In the genomic region with DNA sequence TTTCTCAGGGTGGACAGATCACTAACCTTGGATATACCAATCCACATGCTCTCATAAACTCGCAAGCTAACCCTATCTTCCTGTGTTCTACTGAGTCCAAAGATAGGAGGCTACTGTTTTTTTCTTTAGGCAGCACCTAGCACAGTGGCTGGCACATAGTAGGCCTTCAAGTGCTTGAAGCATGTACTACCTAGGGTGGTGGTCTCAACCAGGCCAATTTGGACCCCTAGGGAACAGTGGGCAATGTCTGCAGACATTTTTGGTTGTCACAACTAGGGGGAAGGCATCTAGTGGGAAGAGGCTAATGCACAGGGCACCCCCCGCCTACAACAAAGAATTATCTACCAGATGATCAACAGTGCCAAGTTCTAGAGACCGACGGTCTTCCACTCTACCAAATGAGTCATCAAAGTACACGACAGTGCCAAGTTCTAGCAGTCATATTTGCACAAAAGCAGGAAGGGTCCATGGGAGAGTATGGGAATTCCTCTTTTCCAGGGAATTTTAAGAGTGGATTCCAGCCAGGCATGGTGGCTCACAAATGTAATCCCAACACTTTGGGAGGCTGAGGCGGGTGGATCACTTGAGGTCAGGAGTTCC, we compare ENCODE assay signal across 1 cellular context.
TF ChIP-seq lines count a peak whose summit lies in the region.

No MANE protein-coding gene starts in this region.

TF ChIP-seq in HepG2, 621 proteins besides CTCF, POLR2A, EP300 and RAD21 (continued from another document and continues in another):
- no peak for TF ChIP-seq NR2F6 (IDR thresholded peaks at IDR 0.05)
- peak; percentile 34; the same call in 1 of the 2 replicates for TF ChIP-seq NR2F6 (CRISPR knock-in tag; IDR thresholded peaks at IDR 0.05)
- no peak for TF ChIP-seq ZNF607 (CRISPR knock-in tag; IDR thresholded peaks at IDR 0.05; ENCODE audit: borderline replicate concordance)
- TF ChIP-seq ZNF792 (CRISPR knock-in tag; IDR thresholded peaks at IDR 0.05) = 0 out of 2 replicates have a peak, but pooled peaks have one; percentile 23
- TF ChIP-seq FOXA3 (CRISPR knock-in tag; IDR thresholded peaks at IDR 0.05) = peak; percentile 70
- TF ChIP-seq, protein P1, sequence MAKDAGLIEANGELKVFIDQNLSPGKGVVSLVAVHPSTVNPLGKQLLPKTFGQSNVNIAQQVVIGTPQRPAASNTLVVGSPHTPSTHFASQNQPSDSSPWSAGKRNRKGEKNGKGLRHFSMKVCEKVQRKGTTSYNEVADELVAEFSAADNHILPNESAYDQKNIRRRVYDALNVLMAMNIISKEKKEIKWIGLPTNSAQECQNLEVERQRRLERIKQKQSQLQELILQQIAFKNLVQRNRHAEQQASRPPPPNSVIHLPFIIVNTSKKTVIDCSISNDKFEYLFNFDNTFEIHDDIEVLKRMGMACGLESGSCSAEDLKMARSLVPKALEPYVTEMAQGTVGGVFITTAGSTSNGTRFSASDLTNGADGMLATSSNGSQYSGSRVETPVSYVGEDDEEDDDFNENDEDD (CRISPR knock-in tag; IDR thresholded peaks at IDR 0.05; ENCODE audit: borderline replicate concordance) = peak; percentile 23; the same call in 1 of the 2 replicates
- TF ChIP-seq KDM3A (CRISPR knock-in tag; IDR thresholded peaks at IDR 0.05; ENCODE audit: low read depth) = 0 out of 2 replicates have a peak, but pooled peaks have one; percentile 25
- no peak for TF ChIP-seq ETV6 (CRISPR knock-in tag; conservative IDR thresholded peaks at IDR 0.05)
- TF ChIP-seq ZNF281 (CRISPR knock-in tag; IDR thresholded peaks at IDR 0.05; ENCODE audit: borderline replicate concordance) = peak; percentile 14; the same call in 1 of the 2 replicates
- peak; percentile 75 for TF ChIP-seq RARA (CRISPR knock-in tag; IDR thresholded peaks at IDR 0.05)
- TF ChIP-seq MEIS2 (CRISPR knock-in tag; IDR thresholded peaks at IDR 0.05) = no peak
- TF ChIP-seq GATAD2A (CRISPR knock-in tag; IDR thresholded peaks at IDR 0.05) = peak; percentile 87
- TF ChIP-seq ELF3 (CRISPR knock-in tag; IDR thresholded peaks at IDR 0.05) = peak; percentile 62; the same call in 1 of the 2 replicates
- TF ChIP-seq, protein P2, sequence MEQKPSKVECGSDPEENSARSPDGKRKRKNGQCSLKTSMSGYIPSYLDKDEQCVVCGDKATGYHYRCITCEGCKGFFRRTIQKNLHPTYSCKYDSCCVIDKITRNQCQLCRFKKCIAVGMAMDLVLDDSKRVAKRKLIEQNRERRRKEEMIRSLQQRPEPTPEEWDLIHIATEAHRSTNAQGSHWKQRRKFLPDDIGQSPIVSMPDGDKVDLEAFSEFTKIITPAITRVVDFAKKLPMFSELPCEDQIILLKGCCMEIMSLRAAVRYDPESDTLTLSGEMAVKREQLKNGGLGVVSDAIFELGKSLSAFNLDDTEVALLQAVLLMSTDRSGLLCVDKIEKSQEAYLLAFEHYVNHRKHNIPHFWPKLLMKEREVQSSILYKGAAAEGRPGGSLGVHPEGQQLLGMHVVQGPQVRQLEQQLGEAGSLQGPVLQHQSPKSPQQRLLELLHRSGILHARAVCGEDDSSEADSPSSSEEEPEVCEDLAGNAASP (CRISPR knock-in tag; IDR thresholded peaks at IDR 0.05; ENCODE audit: borderline replicate concordance) = peak; percentile 22; the same call in 1 of the 2 replicates
- TF ChIP-seq CREB1 (IDR thresholded peaks at IDR 0.05) = no peak
- TF ChIP-seq CREB1 (CRISPR knock-in tag; IDR thresholded peaks at IDR 0.05) = peak; percentile 27; the same call in 1 of the 2 replicates
- TF ChIP-seq BCL6 (CRISPR knock-in tag; IDR thresholded peaks at IDR 0.05) = peak; percentile 80
- peak; percentile 81 for TF ChIP-seq ATF3 (CRISPR knock-in tag; IDR thresholded peaks at IDR 0.05)
- TF ChIP-seq, protein P3, sequence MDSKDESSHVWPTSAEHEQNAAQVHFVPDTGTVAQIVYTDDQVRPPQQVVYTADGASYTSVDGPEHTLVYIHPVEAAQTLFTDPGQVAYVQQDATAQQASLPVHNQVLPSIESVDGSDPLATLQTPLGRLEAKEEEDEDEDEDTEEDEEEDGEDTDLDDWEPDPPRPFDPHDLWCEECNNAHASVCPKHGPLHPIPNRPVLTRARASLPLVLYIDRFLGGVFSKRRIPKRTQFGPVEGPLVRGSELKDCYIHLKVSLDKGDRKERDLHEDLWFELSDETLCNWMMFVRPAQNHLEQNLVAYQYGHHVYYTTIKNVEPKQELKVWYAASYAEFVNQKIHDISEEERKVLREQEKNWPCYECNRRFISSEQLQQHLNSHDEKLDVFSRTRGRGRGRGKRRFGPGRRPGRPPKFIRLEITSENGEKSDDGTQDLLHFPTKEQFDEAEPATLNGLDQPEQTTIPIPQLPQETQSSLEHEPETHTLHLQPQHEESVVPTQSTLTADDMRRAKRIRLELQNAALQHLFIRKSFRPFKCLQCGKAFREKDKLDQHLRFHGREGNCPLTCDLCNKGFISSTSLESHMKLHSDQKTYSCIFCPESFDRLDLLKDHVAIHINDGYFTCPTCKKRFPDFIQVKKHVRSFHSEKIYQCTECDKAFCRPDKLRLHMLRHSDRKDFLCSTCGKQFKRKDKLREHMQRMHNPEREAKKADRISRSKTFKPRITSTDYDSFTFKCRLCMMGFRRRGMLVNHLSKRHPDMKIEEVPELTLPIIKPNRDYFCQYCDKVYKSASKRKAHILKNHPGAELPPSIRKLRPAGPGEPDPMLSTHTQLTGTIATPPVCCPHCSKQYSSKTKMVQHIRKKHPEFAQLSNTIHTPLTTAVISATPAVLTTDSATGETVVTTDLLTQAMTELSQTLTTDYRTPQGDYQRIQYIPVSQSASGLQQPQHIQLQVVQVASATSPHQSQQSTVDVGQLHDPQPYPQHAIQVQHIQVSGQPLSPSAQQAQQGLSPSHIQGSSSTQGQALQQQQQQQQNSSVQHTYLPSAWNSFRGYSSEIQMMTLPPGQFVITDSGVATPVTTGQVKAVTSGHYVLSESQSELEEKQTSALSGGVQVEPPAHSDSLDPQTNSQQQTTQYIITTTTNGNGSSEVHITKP (CRISPR knock-in tag; IDR thresholded peaks at IDR 0.05; ENCODE audit: low read depth) = peak; percentile 66; the same call in 1 of the 2 replicates
- TF ChIP-seq ZSCAN31 (CRISPR knock-in tag; IDR thresholded peaks at IDR 0.05; ENCODE audit: low read depth) = no peak
- TF ChIP-seq HNRNPH1 (optimal IDR thresholded peaks at IDR 0.05; ENCODE audit: low read depth, low read length) = no peak
- 0 out of 2 replicates have a peak, but pooled peaks have one; percentile 20 for TF ChIP-seq NFE2 (CRISPR knock-in tag; IDR thresholded peaks at IDR 0.05)
- no peak for TF ChIP-seq ZFYVE20 (CRISPR knock-in tag; IDR thresholded peaks at IDR 0.05; ENCODE audit: borderline replicate concordance, low read depth)
- TF ChIP-seq, protein P4, sequence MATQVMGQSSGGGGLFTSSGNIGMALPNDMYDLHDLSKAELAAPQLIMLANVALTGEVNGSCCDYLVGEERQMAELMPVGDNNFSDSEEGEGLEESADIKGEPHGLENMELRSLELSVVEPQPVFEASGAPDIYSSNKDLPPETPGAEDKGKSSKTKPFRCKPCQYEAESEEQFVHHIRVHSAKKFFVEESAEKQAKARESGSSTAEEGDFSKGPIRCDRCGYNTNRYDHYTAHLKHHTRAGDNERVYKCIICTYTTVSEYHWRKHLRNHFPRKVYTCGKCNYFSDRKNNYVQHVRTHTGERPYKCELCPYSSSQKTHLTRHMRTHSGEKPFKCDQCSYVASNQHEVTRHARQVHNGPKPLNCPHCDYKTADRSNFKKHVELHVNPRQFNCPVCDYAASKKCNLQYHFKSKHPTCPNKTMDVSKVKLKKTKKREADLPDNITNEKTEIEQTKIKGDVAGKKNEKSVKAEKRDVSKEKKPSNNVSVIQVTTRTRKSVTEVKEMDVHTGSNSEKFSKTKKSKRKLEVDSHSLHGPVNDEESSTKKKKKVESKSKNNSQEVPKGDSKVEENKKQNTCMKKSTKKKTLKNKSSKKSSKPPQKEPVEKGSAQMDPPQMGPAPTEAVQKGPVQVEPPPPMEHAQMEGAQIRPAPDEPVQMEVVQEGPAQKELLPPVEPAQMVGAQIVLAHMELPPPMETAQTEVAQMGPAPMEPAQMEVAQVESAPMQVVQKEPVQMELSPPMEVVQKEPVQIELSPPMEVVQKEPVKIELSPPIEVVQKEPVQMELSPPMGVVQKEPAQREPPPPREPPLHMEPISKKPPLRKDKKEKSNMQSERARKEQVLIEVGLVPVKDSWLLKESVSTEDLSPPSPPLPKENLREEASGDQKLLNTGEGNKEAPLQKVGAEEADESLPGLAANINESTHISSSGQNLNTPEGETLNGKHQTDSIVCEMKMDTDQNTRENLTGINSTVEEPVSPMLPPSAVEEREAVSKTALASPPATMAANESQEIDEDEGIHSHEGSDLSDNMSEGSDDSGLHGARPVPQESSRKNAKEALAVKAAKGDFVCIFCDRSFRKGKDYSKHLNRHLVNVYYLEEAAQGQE (IDR thresholded peaks at IDR 0.05; ENCODE audit: borderline replicate concordance in 1 of 2, low read depth in 1 of 2, low read length in 2 of 2) = peak in 1 of 2 experiments; percentile 48; a peak in 1 of 4 replicates
- peak; percentile 50; the same call in 1 of the 2 replicates for TF ChIP-seq ZNF335 (CRISPR knock-in tag; IDR thresholded peaks at IDR 0.05)
- TF ChIP-seq ZKSCAN1 (IDR thresholded peaks at IDR 0.05; ENCODE audit: low read length) = peak; percentile 97
- TF ChIP-seq FOSL1 (CRISPR knock-in tag; IDR thresholded peaks at IDR 0.05; ENCODE audit: borderline replicate concordance) = peak; percentile 81
- no peak for TF ChIP-seq GLI4 (CRISPR knock-in tag; IDR thresholded peaks at IDR 0.05; ENCODE audit: borderline replicate concordance)
- TF ChIP-seq TMF1 (CRISPR knock-in tag; IDR thresholded peaks at IDR 0.05; ENCODE audit: low read depth) = no peak
- peak; percentile 98 for TF ChIP-seq FOSL2 (CRISPR knock-in tag; IDR thresholded peaks at IDR 0.05)
- TF ChIP-seq HDAC2 (CRISPR knock-in tag; IDR thresholded peaks at IDR 0.05) = 0 out of 2 replicates have a peak, but pooled peaks have one; percentile 16
- peak; percentile 61; the same call in 1 of the 2 replicates for TF ChIP-seq RXRB (CRISPR knock-in tag; IDR thresholded peaks at IDR 0.05; ENCODE audit: borderline replicate concordance)
- TF ChIP-seq TBX3 (IDR thresholded peaks at IDR 0.05; ENCODE audit: borderline replicate concordance) = peak; percentile 29; the same call in 1 of the 2 replicates
- no peak for TF ChIP-seq HHEX (CRISPR knock-in tag; IDR thresholded peaks at IDR 0.05)
- TF ChIP-seq, protein P5, sequence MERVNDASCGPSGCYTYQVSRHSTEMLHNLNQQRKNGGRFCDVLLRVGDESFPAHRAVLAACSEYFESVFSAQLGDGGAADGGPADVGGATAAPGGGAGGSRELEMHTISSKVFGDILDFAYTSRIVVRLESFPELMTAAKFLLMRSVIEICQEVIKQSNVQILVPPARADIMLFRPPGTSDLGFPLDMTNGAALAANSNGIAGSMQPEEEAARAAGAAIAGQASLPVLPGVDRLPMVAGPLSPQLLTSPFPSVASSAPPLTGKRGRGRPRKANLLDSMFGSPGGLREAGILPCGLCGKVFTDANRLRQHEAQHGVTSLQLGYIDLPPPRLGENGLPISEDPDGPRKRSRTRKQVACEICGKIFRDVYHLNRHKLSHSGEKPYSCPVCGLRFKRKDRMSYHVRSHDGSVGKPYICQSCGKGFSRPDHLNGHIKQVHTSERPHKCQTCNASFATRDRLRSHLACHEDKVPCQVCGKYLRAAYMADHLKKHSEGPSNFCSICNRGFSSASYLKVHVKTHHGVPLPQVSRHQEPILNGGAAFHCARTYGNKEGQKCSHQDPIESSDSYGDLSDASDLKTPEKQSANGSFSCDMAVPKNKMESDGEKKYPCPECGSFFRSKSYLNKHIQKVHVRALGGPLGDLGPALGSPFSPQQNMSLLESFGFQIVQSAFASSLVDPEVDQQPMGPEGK (CRISPR knock-in tag; IDR thresholded peaks at IDR 0.05) = peak; percentile 27
- TF ChIP-seq ATF2 (CRISPR knock-in tag; IDR thresholded peaks at IDR 0.05) = no peak
- TF ChIP-seq SOX13 (IDR thresholded peaks at IDR 0.05) = no peak
- peak in 1 of 2 experiments; percentile 46; a peak in 1 of 4 replicates for TF ChIP-seq SOX13 (CRISPR knock-in tag; conservative IDR thresholded peaks at IDR 0.05 in 1 of 2, IDR thresholded peaks at IDR 0.05 in 1 of 2)
- no peak for TF ChIP-seq ZNF180 (CRISPR knock-in tag; IDR thresholded peaks at IDR 0.05; ENCODE audit: borderline replicate concordance, low read depth)
- TF ChIP-seq FOXA1 (IDR thresholded peaks at IDR 0.05) = no peak
- TF ChIP-seq FOXA1 (CRISPR knock-in tag; IDR thresholded peaks at IDR 0.05) = peak; percentile 74
- peak; percentile 52; the same call in 1 of the 2 replicates for TF ChIP-seq MIER3 (CRISPR knock-in tag; IDR thresholded peaks at IDR 0.05; ENCODE audit: borderline replicate concordance)
- TF ChIP-seq ARID2 (CRISPR knock-in tag; IDR thresholded peaks at IDR 0.05; ENCODE audit: borderline replicate concordance) = no peak
